Comparison of ENCODE assay signal across 1 cellular context in the genomic region with DNA sequence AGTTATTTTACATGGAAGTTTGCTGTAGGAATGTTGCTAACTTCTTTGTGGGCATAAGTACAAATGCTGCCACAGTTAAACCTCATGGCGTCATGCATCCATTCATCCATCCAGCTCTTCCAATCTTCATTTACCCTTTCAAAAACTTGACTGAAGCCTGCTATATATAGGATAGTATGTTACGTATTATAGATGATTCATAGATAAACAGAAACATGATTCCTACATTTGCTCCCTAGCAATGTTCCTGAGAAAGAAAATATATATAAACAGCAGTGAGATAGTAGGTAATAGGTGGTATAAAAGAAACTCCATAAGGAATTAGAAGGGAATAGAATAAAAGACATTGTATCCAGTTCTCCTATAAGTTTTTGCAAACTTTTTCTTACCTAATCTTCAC.
TF ChIP-seq lines count a peak whose summit lies in the region.

No MANE protein-coding gene starts in this region.

TF ChIP-seq in SK-N-SH treated with all-trans-retinoic acid at 6 μM for 48 hours, 23 proteins besides CTCF, POLR2A, EP300 and RAD21 (continued from another document):
- TF ChIP-seq GLIS3 (CRISPR knock-in tag; IDR thresholded peaks at IDR 0.05) (no peak), CSRNP3 (CRISPR knock-in tag; IDR thresholded peaks at IDR 0.05) (no peak), ZNF565 (CRISPR knock-in tag; conservative IDR thresholded peaks at IDR 0.05; ENCODE audit: low read depth) (no peak), ISL1 (CRISPR knock-in tag; IDR thresholded peaks at IDR 0.05) (no peak), CSDC2 (CRISPR knock-in tag; IDR thresholded peaks at IDR 0.05) (no peak)
- TF ChIP-seq, protein P1, sequence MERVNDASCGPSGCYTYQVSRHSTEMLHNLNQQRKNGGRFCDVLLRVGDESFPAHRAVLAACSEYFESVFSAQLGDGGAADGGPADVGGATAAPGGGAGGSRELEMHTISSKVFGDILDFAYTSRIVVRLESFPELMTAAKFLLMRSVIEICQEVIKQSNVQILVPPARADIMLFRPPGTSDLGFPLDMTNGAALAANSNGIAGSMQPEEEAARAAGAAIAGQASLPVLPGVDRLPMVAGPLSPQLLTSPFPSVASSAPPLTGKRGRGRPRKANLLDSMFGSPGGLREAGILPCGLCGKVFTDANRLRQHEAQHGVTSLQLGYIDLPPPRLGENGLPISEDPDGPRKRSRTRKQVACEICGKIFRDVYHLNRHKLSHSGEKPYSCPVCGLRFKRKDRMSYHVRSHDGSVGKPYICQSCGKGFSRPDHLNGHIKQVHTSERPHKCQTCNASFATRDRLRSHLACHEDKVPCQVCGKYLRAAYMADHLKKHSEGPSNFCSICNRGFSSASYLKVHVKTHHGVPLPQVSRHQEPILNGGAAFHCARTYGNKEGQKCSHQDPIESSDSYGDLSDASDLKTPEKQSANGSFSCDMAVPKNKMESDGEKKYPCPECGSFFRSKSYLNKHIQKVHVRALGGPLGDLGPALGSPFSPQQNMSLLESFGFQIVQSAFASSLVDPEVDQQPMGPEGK (CRISPR knock-in tag; IDR thresholded peaks at IDR 0.05; ENCODE audit: borderline replicate concordance) = no peak
TF ChIP-seq in SK-N-SH treated with all-trans-retinoic acid at 6 μM for 48 hours: peak in this region for 0.
